8 cellular contexts compared by ENCODE assay signal in the genomic region with DNA sequence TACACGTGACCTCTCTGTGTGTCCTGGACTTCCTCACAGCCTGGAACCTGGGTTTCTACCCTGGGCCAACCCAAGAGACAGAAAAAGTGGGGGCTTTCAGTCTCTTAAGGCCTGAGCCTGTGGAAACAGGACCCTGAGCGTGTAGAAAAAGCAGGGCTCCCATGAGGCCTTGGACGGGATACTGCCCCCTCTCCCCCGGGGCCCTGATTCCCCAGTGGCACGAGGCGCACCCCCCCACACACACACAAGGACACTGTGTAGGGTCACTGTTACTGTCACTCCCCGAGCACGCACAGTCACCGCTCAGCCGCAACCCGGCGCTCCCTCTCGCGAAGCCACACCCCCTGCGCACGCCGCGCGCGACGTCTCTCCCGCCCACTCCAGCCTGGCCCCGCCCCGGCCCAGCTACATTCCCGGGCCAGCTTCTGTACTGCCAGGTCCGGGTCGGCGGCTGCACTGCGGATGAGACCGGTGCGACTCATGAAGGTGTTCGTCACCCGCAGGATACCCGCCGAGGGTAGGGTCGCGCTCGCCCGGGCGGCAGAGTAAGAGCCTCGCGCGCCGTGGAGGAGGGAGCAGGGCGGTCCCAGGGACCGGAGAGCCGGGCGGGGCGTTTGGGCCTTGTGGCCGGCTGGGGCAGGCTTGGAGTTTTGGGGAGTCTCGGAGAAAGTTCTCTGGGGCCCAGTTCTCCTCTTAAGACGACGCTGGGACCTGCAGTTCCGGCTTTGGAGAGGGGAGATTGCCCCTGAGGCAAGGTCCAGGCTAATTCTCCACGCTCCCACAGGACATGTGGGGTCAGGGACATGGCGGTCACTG.
DNase-seq lines count a peak whose midpoint lies in the region; ATAC-seq lines count a peak whose summit lies in the region.

GRHPR (plus strand) TSS at position 408 of the 816 bp plus-strand sequence; CDS start at position 463, 55 bp downstream.

- ATAC-seq in GM19035 (IDR thresholded peaks at IDR 0.05; ENCODE audit: unreplicated experiment) (peak; percentile 97), HG03342 (IDR thresholded peaks at IDR 0.05; ENCODE audit: unreplicated experiment) (peak; percentile 84)

- DNase-seq in AML-193 (lab: John Stamatoyannopoulos, UW) (peak; percentile 71 to 74), NCI-H510A (lab: John Stamatoyannopoulos, UW) (peak; percentile 69), left kidney (ENCODE audit: low read depth, low spot score) (peak; percentile 93)
- peak; percentile 88 to 91 for DNase-seq in activated CD4-positive, alpha-beta T cell treated with anti-CD3 and anti-CD28 coated beads for 4 hours
- DNase-seq in stimulated activated CD4-positive, alpha-beta T cell treated with anti-CD3 and anti-CD28 coated beads, Interleukin-2, amount 100 ng/mL, for 4 hours (ENCODE audit: low read depth): peak; percentile 84

- H3K27ac ChIP-seq in cingulate gyrus (ENCODE audit: low read depth, low read length): peak within 1 kb of the TSS; percentile 88

Comparison
In these comparisons a context has a peak if more than half of its experiments do, and no peak if none do; other contexts are left out.
1. Peak in every context shown above with its lines: DNase-seq, ATAC-seq and H3K27ac ChIP-seq.